In the genomic region with DNA sequence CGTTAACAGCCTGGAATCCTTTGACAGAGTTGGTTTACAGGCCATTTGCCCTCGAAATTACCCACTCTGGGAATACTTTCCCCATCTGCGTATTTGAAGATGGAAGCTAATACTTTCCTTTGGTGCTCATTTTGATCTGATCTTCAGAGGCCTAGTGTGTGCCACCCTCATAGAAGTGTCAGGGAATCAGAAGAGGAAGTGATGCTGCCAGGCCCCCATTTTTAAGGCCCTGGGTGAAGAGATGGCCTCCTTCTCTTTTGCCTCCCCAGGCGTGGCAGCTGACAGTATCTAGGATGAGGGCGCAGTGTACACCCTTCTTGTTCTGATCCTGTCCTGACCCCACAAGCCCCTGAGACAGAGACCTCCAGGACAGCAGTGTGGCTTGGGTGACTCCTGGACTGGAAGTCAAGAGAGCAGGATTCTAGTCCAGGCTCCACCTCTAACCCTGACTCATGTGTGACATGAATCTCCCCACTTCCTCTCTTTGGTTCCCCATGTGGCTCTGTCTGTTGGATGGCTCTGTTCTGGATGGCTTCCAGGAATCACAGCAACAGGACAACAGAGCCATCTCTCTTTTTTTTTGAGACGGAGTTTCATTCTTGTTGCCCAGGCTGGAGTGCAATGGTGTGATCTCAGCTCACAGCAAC, we compare ENCODE assay signal across 10 cellular contexts. TPM values are rescaled to one million over a fixed set of nuclear protein-coding genes. Genes with fewer than 3 reads are reported as not detected.
DNase-seq lines count a peak whose midpoint lies in the region; ATAC-seq, FAIRE-seq and TF ChIP-seq lines count a peak whose summit lies in the region.
"Had no signal": no experiment of that assay in that cellular context is flagged by ENCODE, and none has a peak within 500 bp of the region (broad histone marks: within the 10 kb centered on the region; RNA-seq: fewer than 3 reads in every experiment).

No MANE protein-coding gene starts in this region.

- no peaks in the 10 kb centered on the region for H3K27me3 Mint-ChIP-seq in activated CD8-positive, alpha-beta T cell treated with anti-CD3 and anti-CD28 coated beads for 36 hours

- H3K36me3 ChIP-seq in keratinocyte (ENCODE audit: control insufficient read depth in 2 of 2, extremely low read depth in 1 of 2, insufficient read depth in 2 of 2, low read length in 2 of 2) (peaks cover 14 to 23% of the 10 kb centered on the region in 2 experiments), kidney (ENCODE audit: control insufficient read depth in 1 of 2, insufficient read depth in 2 of 2, low read length in 2 of 2) (peaks cover 4 to 9% of the 10 kb centered on the region in 2 donors)

- H3K9ac ChIP-seq in keratinocyte (ENCODE audit: control insufficient read depth, extremely low read depth, insufficient read depth, low read length): no peak overlapping the region
- H3K9ac ChIP-seq in kidney (ENCODE audit: low read length in 2 of 2): no peak overlapping the region

- peaks cover 2% of the 10 kb centered on the region for H3K27me3 ChIP-seq in keratinocyte (ENCODE audit: control insufficient read depth, extremely low read depth, insufficient read depth, low read length)

- ATAC-seq in activated CD8-positive, alpha-beta T cell treated with anti-CD3 and anti-CD28 coated beads for 36 hours: peak; percentile 42
- no peak for ATAC-seq in GM18520 (IDR thresholded peaks at IDR 0.05; ENCODE audit: unreplicated experiment)

- intact Hi-C loops in activated CD8-positive, alpha-beta T cell treated with anti-CD3 and anti-CD28 coated beads for 36 hours (cut with micrococcal nuclease): no loop called here
- intact Hi-C loops in kidney (cut with DNase I): no loop called here

- no peaks in the 10 kb centered on the region for H4K20me1 ChIP-seq in keratinocyte (ENCODE audit: control insufficient read depth, extremely low read depth, insufficient read depth, low read length)

- H3K4me2 ChIP-seq in keratinocyte (ENCODE audit: control insufficient read depth, extremely low read depth, insufficient read depth, low read depth, low read length): no peak overlapping the region

- dilution Hi-C loops in keratinocyte (cut with MboI; ENCODE audit: extremely low pct_ligation_motif_present, low sequenced_read_pairs): no loop called here

- H3K4me3 ChIP-seq in keratinocyte (ENCODE audit: control insufficient read depth in 2 of 3, extremely low read depth in 1 of 3, insufficient read depth in 2 of 3, low read depth in 1 of 3, low read length in 3 of 3) (no peak overlapping the region), kidney (ENCODE audit: low read length in 2 of 2) (no peak overlapping the region)

- H3K79me2 ChIP-seq in keratinocyte (ENCODE audit: control insufficient read depth, insufficient read depth, low read length): no peaks in the 10 kb centered on the region

- POLR2A ChIA-PET in activated CD8-positive, alpha-beta T cell treated with anti-CD3 and anti-CD28 coated beads for 36 hours (lab: Charles Lee): interaction anchor here (0.6 kb wide), 1 partner anchor 68 kb away, joined by 3 read pairs; no protein-coding TSS in a partner anchor
- POLR2A ChIA-PET in HEK293T (lab: Yijun Ruan, JAX): interaction anchor here (0.7 kb wide), 1 partner anchor 277 kb away, joined by 3 read pairs; no protein-coding TSS in a partner anchor

- TF ChIP-seq CTCF in activated CD8-positive, alpha-beta T cell treated with anti-CD3 and anti-CD28 coated beads for 36 hours (IDR thresholded peaks at IDR 0.05): no peak
- TF ChIP-seq CTCF in keratinocyte (optimal IDR thresholded peaks at IDR 0.05 in 1 of 3, IDR thresholded peaks at IDR 0.05 in 1 of 3, conservative IDR thresholded peaks at IDR 0.05 in 1 of 3; ENCODE audit: extremely low read depth in 1 of 3, insufficient read depth in 2 of 3, low read length in 3 of 3): no peak
- no peak for TF ChIP-seq CTCF in kidney (IDR thresholded peaks at IDR 0.05; ENCODE audit: borderline replicate concordance, extremely low read depth, insufficient read depth)

- H3K4me1 Mint-ChIP-seq in activated CD8-positive, alpha-beta T cell treated with anti-CD3 and anti-CD28 coated beads for 36 hours (ENCODE audit: low read depth): no peaks in the 10 kb centered on the region

- peak; percentile 33 for DNase-seq in 8988T
- DNase-seq in HK-2 (ENCODE audit: unreplicated experiment): peak; percentile 51
- DNase-seq in activated CD8-positive, alpha-beta T cell treated with anti-CD3 and anti-CD28 coated beads for 36 hours: no peak
- peak; percentile 44 for DNase-seq in keratinocyte (ENCODE audit: low read depth, low spot score)
- DNase-seq in ureter (ENCODE audit: low spot score): no peak
- DNase-seq in HEK293T (ENCODE audit: extremely low spot score): no peak
- DNase-seq in kidney: no peak

- H3K4me1 ChIP-seq in keratinocyte (ENCODE audit: control insufficient read depth, extremely low read depth, insufficient read depth, low read length) (peaks cover 5% of the 10 kb centered on the region), kidney (ENCODE audit: control insufficient read depth in 1 of 2, insufficient read depth in 1 of 2, low read depth in 1 of 2, low read length in 2 of 2) (no peaks in the 10 kb centered on the region)

- H3K27ac ChIP-seq in keratinocyte (ENCODE audit: control insufficient read depth, insufficient read depth, low read length): no peak overlapping the region
- no peak overlapping the region for H3K27ac ChIP-seq in kidney (ENCODE audit: low read depth in 2 of 2, low read length in 2 of 2)

- no peak overlapping the region for H3K4me3 Mint-ChIP-seq in activated CD8-positive, alpha-beta T cell treated with anti-CD3 and anti-CD28 coated beads for 36 hours

- CTCF ChIA-PET in activated CD8-positive, alpha-beta T cell treated with anti-CD3 and anti-CD28 coated beads for 36 hours (lab: Charles Lee): no interaction called here
- CTCF ChIA-PET in HEK293T (lab: Yijun Ruan, JAX): no interaction called here

- no peak overlapping the region for H2AFZ ChIP-seq in keratinocyte (ENCODE audit: control insufficient read depth, low read length)

- peak; percentile 97 for FAIRE-seq in keratinocyte (lab: Jason Lieb, UNC)
- no peak for FAIRE-seq in kidney (lab: Jason Lieb, UNC)
- FAIRE-seq: D721Med, TTC549 had no signal

- no peak overlapping the region for H3K27ac Mint-ChIP-seq in activated CD8-positive, alpha-beta T cell treated with anti-CD3 and anti-CD28 coated beads for 36 hours

- H3K9me3 Mint-ChIP-seq in activated CD8-positive, alpha-beta T cell treated with anti-CD3 and anti-CD28 coated beads for 36 hours: no peaks in the 10 kb centered on the region

- H3K9me3 ChIP-seq in keratinocyte (ENCODE audit: control insufficient read depth, low read depth, low read length) (no peaks in the 10 kb centered on the region), kidney (ENCODE audit: control insufficient read depth in 1 of 2, low read length in 2 of 2) (no peaks in the 10 kb centered on the region)

- no peaks in the 10 kb centered on the region for H3K9me1 ChIP-seq in keratinocyte (ENCODE audit: control insufficient read depth, extremely low read depth, insufficient read depth, low read length)

- H3K36me3 Mint-ChIP-seq in activated CD8-positive, alpha-beta T cell treated with anti-CD3 and anti-CD28 coated beads for 36 hours (ENCODE audit: low read depth): peaks cover 7% of the 10 kb centered on the region

TF ChIP-seq in HEK293T, 16 proteins besides CTCF, POLR2A, EP300 and RAD21 (continues in another document):
- TF ChIP-seq SP1 (IDR thresholded peaks at IDR 0.05): no peak
- TF ChIP-seq ELF4 (IDR thresholded peaks at IDR 0.05): no peak
- no peak for TF ChIP-seq SUZ12 (IDR thresholded peaks at IDR 0.05)
- TF ChIP-seq ARNT (IDR thresholded peaks at IDR 0.05): no peak
- no peak for TF ChIP-seq FOXM1 (IDR thresholded peaks at IDR 0.05; ENCODE audit: borderline replicate concordance)

RNA-seq across cellular contexts. Expression of gene CSF1R, which starts 27.8 kb away (rescaled TPM):
- total RNA-seq in activated CD8-positive, alpha-beta T cell treated with anti-CD3 and anti-CD28 coated beads for 36 hours: not detected
- polyA plus RNA-seq in keratinocyte (0.21 TPM in 1 of 3 replicates, not detected in the others), kidney (ENCODE audit: insufficient read depth, low read depth, low replicate concordance) (7.5 TPM)
- polyA plus RNA-seq in keratinocyte (2011; ENCODE audit: low read depth): 0.09 TPM
- 0.03 and 0.10 TPM in 2 replicates for polyA plus RNA-seq in keratinocyte (2011; cell fraction: cytosol; rRNA removed)
- 0.10 and 0.13 TPM in 2 replicates for polyA plus RNA-seq in keratinocyte (2011; cell fraction: nucleus; rRNA removed)
- polyA plus RNA-seq in keratinocyte (2012; ENCODE audit: low replicate concordance): 0.08 TPM in 1 of 2 replicates, not detected in the other
- polyA minus RNA-seq in keratinocyte: 0.10 to 0.32 TPM in 2 of 3 replicates, not detected in the other
- not detected for polyA minus RNA-seq in keratinocyte (2011; cell fraction: cytosol; rRNA and poly(A)+ RNA removed)
- not detected in 2 replicates for polyA minus RNA-seq in keratinocyte (2011; cell fraction: nucleus; rRNA and poly(A)+ RNA removed)
- total RNA-seq in ureter (16.9 TPM), kidney (55.8 TPM)

RNA-seq across cellular contexts. Expression of gene HMGXB3, which starts 58.1 kb away (rescaled TPM):
- total RNA-seq in activated CD8-positive, alpha-beta T cell treated with anti-CD3 and anti-CD28 coated beads for 36 hours: 10 to 100 TPM; 30.4 to 32.6 TPM
- polyA plus RNA-seq in keratinocyte: 37.8 to 39.4 TPM (median 38.6 TPM) in 3 replicates
- 19.4 TPM for polyA plus RNA-seq in keratinocyte (2011; ENCODE audit: low read depth)
- 29.2 and 29.7 TPM in 2 replicates for polyA plus RNA-seq in keratinocyte (2011; cell fraction: cytosol; rRNA removed)
- polyA plus RNA-seq in keratinocyte (2011; cell fraction: nucleus; rRNA removed): 89.4 and 108 TPM in 2 replicates
- polyA plus RNA-seq in keratinocyte (2012; ENCODE audit: low replicate concordance): 16.1 and 27.2 TPM in 2 replicates
- 64.6 to 78.4 TPM (median 68.0 TPM) in 3 replicates for polyA minus RNA-seq in keratinocyte
- polyA minus RNA-seq in keratinocyte (2011; cell fraction: cytosol; rRNA and poly(A)+ RNA removed): 41.6 TPM
- polyA minus RNA-seq in keratinocyte (2011; cell fraction: nucleus; rRNA and poly(A)+ RNA removed): 56.6 and 84.9 TPM in 2 replicates
- total RNA-seq in ureter: 51.0 TPM
- 29.3 TPM for total RNA-seq in kidney
- 9.5 TPM for polyA plus RNA-seq in kidney (ENCODE audit: insufficient read depth, low read depth, low replicate concordance)

RNA-seq across cellular contexts. Expression of gene TIGD6, which starts 58.1 kb away (rescaled TPM):
- total RNA-seq in activated CD8-positive, alpha-beta T cell treated with anti-CD3 and anti-CD28 coated beads for 36 hours: 1 to 10 TPM; 1.2 to 2.2 TPM
- polyA plus RNA-seq in keratinocyte (3.9 to 4.1 TPM (median 4.1 TPM) in 3 replicates), kidney (ENCODE audit: insufficient read depth, low read depth, low replicate concordance) (7.0 TPM)
- polyA plus RNA-seq in keratinocyte (2011; ENCODE audit: low read depth): 1.5 TPM
- polyA plus RNA-seq in keratinocyte (2011; cell fraction: cytosol; rRNA removed): 3.1 and 4.7 TPM in 2 replicates
- polyA plus RNA-seq in keratinocyte (2011; cell fraction: nucleus; rRNA removed): 4.1 and 5.3 TPM in 2 replicates
- polyA plus RNA-seq in keratinocyte (2012; ENCODE audit: low replicate concordance): 3.0 and 3.2 TPM in 2 replicates
- polyA minus RNA-seq in keratinocyte: 6.5 to 10.5 TPM (median 8.9 TPM) in 3 replicates
- 3.8 TPM for polyA minus RNA-seq in keratinocyte (2011; cell fraction: cytosol; rRNA and poly(A)+ RNA removed)
- 2.2 and 5.0 TPM in 2 replicates for polyA minus RNA-seq in keratinocyte (2011; cell fraction: nucleus; rRNA and poly(A)+ RNA removed)
- total RNA-seq in ureter (7.0 TPM), kidney (6.0 TPM)

Comparison
In these comparisons a context has a peak if more than half of its experiments do, and no peak if none do; other contexts are left out.
1. DNase-seq: peak in 8988T (single experiment), HK-2 (single experiment) and keratinocyte (single experiment); none in activated CD8-positive, alpha-beta T cell treated with anti-CD3 and anti-CD28 coated beads for 36 hours (single experiment), ureter (single experiment), HEK293T (single experiment) and kidney (single experiment).
2. RNA of gene CSF1R, which starts 27.8 kb away (total RNA-seq): 55.8 TPM in kidney (single experiment) and 16.9 TPM in ureter (single experiment); not detected in activated CD8-positive, alpha-beta T cell treated with anti-CD3 and anti-CD28 coated beads for 36 hours; every median in the first group is over 10 times any median in the second.